In genomic region chr2:186044761-186045160, GRCh38 we compare ENCODE assay signal across 22 cellular contexts.
"Had no signal": no experiment of that assay in that cellular context is flagged by ENCODE, and none has a peak within 500 bp of the region (broad histone marks: within the 10 kb centered on the region; RNA-seq: fewer than 3 reads in every experiment).

No MANE protein-coding gene starts in this region.

- H3K9me3 ChIP-seq: esophagus squamous epithelium, gastrocnemius medialis, heart right ventricle, left lung, lower lobe of right lung, mucosa of descending colon had no signal

- H3K27ac ChIP-seq: coronary artery, dorsolateral prefrontal cortex, epithelial cell of prostate, esophagus squamous epithelium, gastrocnemius medialis, heart right ventricle, left lung, lower lobe of right lung had no signal

- H3K4me3 ChIP-seq: coronary artery, dorsolateral prefrontal cortex, esophagus squamous epithelium, gastrocnemius medialis, heart right ventricle, left lung, lower lobe of right lung, mucosa of descending colon had no signal

- H3K36me3 ChIP-seq: esophagus squamous epithelium, gastrocnemius medialis, heart right ventricle, left lung, lower lobe of right lung had no signal

- H3K27me3 ChIP-seq: dorsolateral prefrontal cortex, esophagus squamous epithelium, gastrocnemius medialis, heart right ventricle, left lung had no signal

- H3K4me1 ChIP-seq: esophagus squamous epithelium, gastrocnemius medialis, heart right ventricle, left lung, lower lobe of right lung had no signal

- DNase-seq: dermis blood vessel endothelial cell; dorsolateral prefrontal cortex; effector CD4-positive, alpha-beta T cell; effector memory CD4-positive, alpha-beta T cell; erythroblast; esophagus squamous epithelium; foreskin melanocyte; gastrocnemius medialis; glutamatergic neuron; head of caudate nucleus; heart right ventricle; hippocampal formation; left cardiac atrium; left lung; left ventricle myocardium superior; lower lobe of right lung; mesenchymal stem cell; mucosa of descending colon; naive B cell; naive thymus-derived CD8-positive, alpha-beta T cell had no signal
